ENCODE assay signal across 8 cellular contexts in the genomic region with DNA sequence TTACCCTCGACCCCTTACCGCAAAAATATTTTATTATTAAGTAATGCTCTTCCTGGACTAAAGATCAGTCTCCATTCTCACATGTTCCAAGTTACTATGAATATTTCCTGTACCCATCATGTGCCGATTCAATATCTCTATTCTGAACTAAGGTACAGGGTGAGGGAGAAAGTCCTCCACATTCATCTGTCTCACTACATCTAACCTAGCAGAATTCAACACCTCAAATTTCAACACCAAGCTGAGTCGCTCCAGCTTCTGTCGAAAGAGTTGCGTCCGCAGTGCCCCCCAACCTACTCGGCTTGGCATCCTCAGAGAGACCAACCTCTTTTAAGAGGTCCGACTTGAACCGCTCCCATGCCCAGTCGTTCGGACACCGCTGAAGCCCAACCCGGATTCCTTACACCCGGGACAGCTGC. TPM values are rescaled to one million over a fixed set of nuclear protein-coding genes. Genes with fewer than 3 reads are reported as not detected.
A peak's percentile ranks its signal among the peaks of the same experiment; 100 is the strongest.
DNase-seq lines count a peak whose midpoint lies in the region; ATAC-seq and TF ChIP-seq lines count a peak whose summit lies in the region.

No MANE protein-coding gene starts in this region.

- intact Hi-C loops in activated T-helper 1 cell treated with anti-CD3 and anti-CD28 coated beads, Interleukin-12 subunit alpha, Interleukin-12 subunit beta, Interleukin-2, Interleukin-4 antibody, amounts not matched to agents 30 ng/mL and 10 ng/mL and 1 ng/mL, durations not matched to agents 14 hours and 24 hours and 36 hours (cut with micrococcal nuclease): loop anchor here (5.0 kb wide), 4 partner anchors 158 to 933 kb away; a partner anchor contains a TSS
- intact Hi-C loops in left cardiac atrium (cut with DNase I) (loop anchor here in 1 of 2 donors (5.0 kb wide), 2 partner anchors 57 to 173 kb away; a partner anchor contains a TSS), psoas muscle (cut with DNase I) (no loop called here)

- peaks cover 8% of the 10 kb centered on the region for H3K36me3 Mint-ChIP-seq in activated T-helper 1 cell treated with anti-CD3 and anti-CD28 coated beads, Interleukin-12 subunit alpha, Interleukin-12 subunit beta, Interleukin-2, Interleukin-4 antibody, amounts not matched to agents 30 ng/mL and 10 ng/mL and 1 ng/mL, durations not matched to agents 14 hours and 24 hours and 36 hours (ENCODE audit: low read depth)

- H3K27me3 ChIP-seq in psoas muscle (ENCODE audit: insufficient read depth in 3 of 3, low read length in 2 of 3): no peaks in the 10 kb centered on the region

- peaks cover 65% of the 10 kb centered on the region for H3K4me1 Mint-ChIP-seq in activated T-helper 1 cell treated with anti-CD3 and anti-CD28 coated beads, Interleukin-12 subunit alpha, Interleukin-12 subunit beta, Interleukin-2, Interleukin-4 antibody, amounts not matched to agents 30 ng/mL and 10 ng/mL and 1 ng/mL, durations not matched to agents 14 hours and 24 hours and 36 hours (ENCODE audit: low read depth)

- H3K9me3 ChIP-seq in psoas muscle: no peaks in the 10 kb centered on the region

- no peak for TF ChIP-seq CTCF in psoas muscle (IDR thresholded peaks at IDR 0.05)

- no peaks in the 10 kb centered on the region for H3K27me3 Mint-ChIP-seq in activated T-helper 1 cell treated with anti-CD3 and anti-CD28 coated beads, Interleukin-12 subunit alpha, Interleukin-12 subunit beta, Interleukin-2, Interleukin-4 antibody, amounts not matched to agents 30 ng/mL and 10 ng/mL and 1 ng/mL, durations not matched to agents 14 hours and 24 hours and 36 hours (ENCODE audit: insufficient read depth)

- H3K9me3 Mint-ChIP-seq in activated T-helper 1 cell treated with anti-CD3 and anti-CD28 coated beads, Interleukin-12 subunit alpha, Interleukin-12 subunit beta, Interleukin-2, Interleukin-4 antibody, amounts not matched to agents 30 ng/mL and 10 ng/mL and 1 ng/mL, durations not matched to agents 14 hours and 24 hours and 36 hours: no peaks in the 10 kb centered on the region

- H3K36me3 ChIP-seq in psoas muscle (ENCODE audit: insufficient read depth in 1 of 2, low read depth in 1 of 2): peaks cover 0 to 4% of the 10 kb centered on the region in 2 donors

- peak overlapping the region; percentile 96 for H3K27ac ChIP-seq in psoas muscle

- no peak for ATAC-seq in activated CD4-positive, CD25-positive, alpha-beta regulatory T cell treated with anti-CD3 and anti-CD28 coated beads, Interleukin-2, amount 50 U/mL, for 24 hours
- ATAC-seq in HG03432 (IDR thresholded peaks at IDR 0.05; ENCODE audit: unreplicated experiment) (peak; percentile 3), left cardiac atrium (peak; percentile 38 to 48), psoas muscle (peak; percentile 62 to 68 (median 64))

- peak overlapping the region; percentile 86 for H3K27ac Mint-ChIP-seq in activated T-helper 1 cell treated with anti-CD3 and anti-CD28 coated beads, Interleukin-12 subunit alpha, Interleukin-12 subunit beta, Interleukin-2, Interleukin-4 antibody, amounts not matched to agents 30 ng/mL and 10 ng/mL and 1 ng/mL, durations not matched to agents 14 hours and 24 hours and 36 hours

- DNase-seq in activated CD4-positive, CD25-positive, alpha-beta regulatory T cell treated with anti-CD3 and anti-CD28 coated beads, Interleukin-2, amount 50 U/mL, for 72 hours: peak; percentile 33
- DNase-seq in activated T-helper 1 cell treated with anti-CD3 and anti-CD28 coated beads, Interleukin-12 subunit alpha, Interleukin-12 subunit beta, Interleukin-2, Interleukin-4 antibody, amounts not matched to agents 30 ng/mL and 10 ng/mL and 1 ng/mL, durations not matched to agents 14 hours and 24 hours and 36 hours (ENCODE audit: low spot score): peak; percentile 10
- DNase-seq in left cardiac atrium: peak; percentile 65
- peak in 1 of 2 donors; percentile 60 for DNase-seq in psoas muscle
- no peak for DNase-seq in OCI-M2 (lab: John Stamatoyannopoulos, UW; ENCODE audit: unreplicated experiment)
- DNase-seq in retina: no peak

- 0 to 1% (median 1%) methylated on average over 15 of the region's 15 CpGs for WGBS in psoas muscle, 3 donors

- peaks cover 47% of the 10 kb centered on the region for H3K4me1 ChIP-seq in psoas muscle

- peak overlapping the region; percentile 99 for H3K4me3 Mint-ChIP-seq in activated T-helper 1 cell treated with anti-CD3 and anti-CD28 coated beads, Interleukin-12 subunit alpha, Interleukin-12 subunit beta, Interleukin-2, Interleukin-4 antibody, amounts not matched to agents 30 ng/mL and 10 ng/mL and 1 ng/mL, durations not matched to agents 14 hours and 24 hours and 36 hours

- H3K4me3 ChIP-seq in psoas muscle: peak overlapping the region; percentile 86

RNA-seq across cellular contexts. Expression of a gene that starts 1.0 kb away (rescaled TPM):
- total RNA-seq in activated T-helper 1 cell treated with anti-CD3 and anti-CD28 coated beads, Interleukin-12 subunit alpha, Interleukin-12 subunit beta, Interleukin-2, Interleukin-4 antibody, amounts not matched to agents 30 ng/mL and 10 ng/mL and 1 ng/mL, durations not matched to agents 14 hours and 24 hours and 36 hours: 41.0 and 43.4 TPM in 2 replicates
- total RNA-seq in left cardiac atrium (10 to 100 TPM; 21.6 to 32.9 TPM), psoas muscle (10 to 100 TPM; 33.3 to 54.8 (median 49.6) TPM)
- 10 to 100 TPM; 14.1 to 63.3 (median 19.5) TPM for polyA plus RNA-seq in psoas muscle

RNA-seq across cellular contexts. Expression of a gene that starts 1.3 kb away (rescaled TPM):
- 38.0 and 40.4 TPM in 2 replicates for total RNA-seq in activated T-helper 1 cell treated with anti-CD3 and anti-CD28 coated beads, Interleukin-12 subunit alpha, Interleukin-12 subunit beta, Interleukin-2, Interleukin-4 antibody, amounts not matched to agents 30 ng/mL and 10 ng/mL and 1 ng/mL, durations not matched to agents 14 hours and 24 hours and 36 hours
- total RNA-seq in left cardiac atrium (10 to 100 TPM; 20.6 to 23.1 TPM), psoas muscle (10 to 100 TPM; 18.9 to 29.9 (median 26.7) TPM)
- polyA plus RNA-seq in psoas muscle: 10 to 100 TPM in 1 of 3 donors, 1 to 10 TPM in 2; 4.9 to 17.8 (median 6.7) TPM

Comparison
In these comparisons a context has a peak if more than half of its experiments do, and no peak if none do; other contexts are left out.
1. DNase-seq: peak in activated CD4-positive, CD25-positive, alpha-beta regulatory T cell treated with anti-CD3 and anti-CD28 coated beads, Interleukin-2, amount 50 U/mL, for 72 hours (single experiment), activated T-helper 1 cell treated with anti-CD3 and anti-CD28 coated beads, Interleukin-12 subunit alpha, Interleukin-12 subunit beta, Interleukin-2, Interleukin-4 antibody, amounts not matched to agents 30 ng/mL and 10 ng/mL and 1 ng/mL, durations not matched to agents 14 hours and 24 hours and 36 hours (single experiment) and left cardiac atrium (single experiment); none in OCI-M2 (single experiment) and retina (single experiment).
2. ATAC-seq: peak in HG03432 (single experiment), left cardiac atrium (2 of 2) and psoas muscle (4 of 4); none in activated CD4-positive, CD25-positive, alpha-beta regulatory T cell treated with anti-CD3 and anti-CD28 coated beads, Interleukin-2, amount 50 U/mL, for 24 hours (0 of 2).